Comparison of ENCODE assay signal across 12 cellular contexts in the genomic region with DNA sequence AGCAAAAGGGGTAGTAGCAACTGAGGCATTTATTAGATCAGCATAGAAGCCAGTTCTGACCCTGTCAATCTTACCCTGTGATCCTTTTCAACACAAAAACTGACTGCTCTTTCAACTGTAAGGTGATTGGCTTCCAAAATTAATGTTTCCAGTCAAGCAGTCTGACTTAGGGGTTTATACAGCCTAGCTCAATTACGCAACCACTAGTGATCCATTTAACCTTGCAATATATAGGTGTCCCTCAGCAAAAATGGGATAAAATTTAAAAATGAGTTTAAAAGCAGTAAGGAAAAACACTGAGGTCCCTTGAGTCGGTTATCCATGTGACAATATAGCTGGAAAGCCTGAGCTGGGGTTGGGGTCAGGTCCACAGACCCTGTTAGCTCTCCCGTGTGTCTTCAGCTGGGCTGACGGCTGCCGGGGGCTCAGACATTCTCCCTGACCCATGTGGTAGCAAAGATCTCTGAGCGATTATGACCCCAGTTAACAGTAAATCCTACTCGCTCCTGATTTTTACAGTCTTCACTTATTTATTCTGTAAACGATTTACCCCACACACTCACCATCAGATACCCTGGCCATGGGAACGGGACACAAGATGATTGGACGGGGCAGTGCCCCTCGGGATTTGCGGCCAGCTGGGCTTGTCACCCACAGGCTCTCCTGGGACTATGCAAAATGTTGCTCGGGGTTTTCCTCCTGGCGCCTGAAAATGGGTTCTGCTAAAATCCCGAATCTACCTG. TPM values are rescaled to one million over a fixed set of nuclear protein-coding genes. Genes with fewer than 3 reads are reported as not detected.
A peak's percentile ranks its signal among the peaks of the same experiment; 100 is the strongest.
DNase-seq lines count a peak whose midpoint lies in the region; ATAC-seq and TF ChIP-seq lines count a peak whose summit lies in the region.
"Had no signal": no experiment of that assay in that cellular context is flagged by ENCODE, and none has a peak within 500 bp of the region (broad histone marks: within the 10 kb centered on the region; RNA-seq: fewer than 3 reads in every experiment).

No MANE protein-coding gene starts in this region.

- H3K79me1 ChIP-seq in mesendoderm (ENCODE audit: low read length) (no peaks in the 10 kb centered on the region), neuronal stem cell (ENCODE audit: low read depth, low read length) (no peaks in the 10 kb centered on the region)

- H3K4me3 ChIP-seq in BLaER1 treated with 17β-estradiol and CSF1 and Interleukin-3, amounts not matched to agents 10 nM and 100 nM: no peak overlapping the region
- no peak overlapping the region for H3K4me3 ChIP-seq in coronary artery
- H3K4me3 ChIP-seq in mesendoderm (ENCODE audit: low read length): no peak overlapping the region
- no peak overlapping the region for H3K4me3 ChIP-seq in neuronal stem cell (ENCODE audit: low read length in 2 of 2)
- H3K4me3 ChIP-seq: lower lobe of right lung, SJCRH30 had no signal

- H2AK5ac ChIP-seq in mesendoderm (ENCODE audit: low read length) (no peak overlapping the region), neuronal stem cell (ENCODE audit: low read depth, low read length) (no peak overlapping the region)

- TF ChIP-seq CTCF in coronary artery (IDR thresholded peaks at IDR 0.05): no peak

- peaks cover 36 to 54% (median 44%) of the 10 kb centered on the region in 10 experiments for H3K4me1 ChIP-seq in BLaER1 treated with 17β-estradiol and CSF1 and Interleukin-3, amounts not matched to agents 10 nM and 100 nM
- H3K4me1 ChIP-seq in mesendoderm (ENCODE audit: control insufficient read depth, low read depth, low read length): no peaks in the 10 kb centered on the region
- H3K4me1 ChIP-seq in neuronal stem cell (ENCODE audit: control insufficient read depth in 2 of 2, insufficient read depth in 1 of 2, low read depth in 1 of 2, low read length in 2 of 2): no peaks in the 10 kb centered on the region
- H3K4me1 ChIP-seq: SJCRH30 had no signal

- H3K4me2 ChIP-seq in BLaER1 treated with 17β-estradiol and CSF1 and Interleukin-3, amounts not matched to agents 10 nM and 100 nM: peak overlapping the region in 10 of 11 experiments; percentile 34 to 77 (median 69); a peak in 21 of 22 replicates
- H3K4me2 ChIP-seq in mesendoderm (ENCODE audit: low read length) (no peak overlapping the region), neuronal stem cell (ENCODE audit: insufficient read depth, low read length, poor library complexity, severe bottlenecking) (no peak overlapping the region)

- H3K18ac ChIP-seq in mesendoderm (ENCODE audit: low read length) (no peak overlapping the region), neuronal stem cell (ENCODE audit: low read length) (no peak overlapping the region)

- H2BK120ac ChIP-seq in mesendoderm (ENCODE audit: low read depth, low read length) (no peak overlapping the region), neuronal stem cell (ENCODE audit: low read depth, low read length) (no peak overlapping the region)

- H4K91ac ChIP-seq in neuronal stem cell (ENCODE audit: low read depth, low read length, poor library complexity): no peak overlapping the region

- H2BK12ac ChIP-seq in neuronal stem cell (ENCODE audit: low read length): no peak overlapping the region

- no peak overlapping the region for H3K27ac ChIP-seq in BLaER1 treated with 17β-estradiol and CSF1 and Interleukin-3, amounts not matched to agents 10 nM and 100 nM
- H3K27ac ChIP-seq in coronary artery (no peak overlapping the region), mesendoderm (ENCODE audit: low read depth, low read length) (no peak overlapping the region), neuronal stem cell (replicated peaks; ENCODE audit: low read length) (no peak overlapping the region)
- H3K27ac ChIP-seq: lower lobe of right lung, SJCRH30 had no signal

- H4K5ac ChIP-seq in mesendoderm (ENCODE audit: low read length): no peak overlapping the region

- ATAC-seq in GM19452 (IDR thresholded peaks at IDR 0.05; ENCODE audit: unreplicated experiment) (peak; percentile 77), HG03175 (IDR thresholded peaks at IDR 0.05; ENCODE audit: unreplicated experiment) (peak; percentile 79), HG02610 (IDR thresholded peaks at IDR 0.05; ENCODE audit: unreplicated experiment) (no peak)
- ATAC-seq: lower lobe of right lung had no signal

- H3K36me3 ChIP-seq in BLaER1 treated with 17β-estradiol and CSF1 and Interleukin-3, amounts not matched to agents 10 nM and 100 nM: no peaks in the 10 kb centered on the region
- H3K36me3 ChIP-seq in mesendoderm (ENCODE audit: control insufficient read depth, insufficient read depth, low read length): no peaks in the 10 kb centered on the region
- H3K36me3 ChIP-seq in neuronal stem cell (replicated peaks in 1 of 2; ENCODE audit: control insufficient read depth in 2 of 2, insufficient read depth in 2 of 2, low read length in 2 of 2): no peaks in the 10 kb centered on the region
- H3K36me3 ChIP-seq: SJCRH30 had no signal

- H2BK5ac ChIP-seq in mesendoderm (ENCODE audit: low read length) (no peak overlapping the region), neuronal stem cell (ENCODE audit: low read length) (no peak overlapping the region)

- H4K8ac ChIP-seq in mesendoderm (ENCODE audit: low read depth, low read length) (no peak overlapping the region), neuronal stem cell (ENCODE audit: low read depth, low read length) (no peak overlapping the region)

- H3K79me2 ChIP-seq in mesendoderm (ENCODE audit: control insufficient read depth, insufficient read depth, low read length): no peaks in the 10 kb centered on the region

- no peak overlapping the region for H2AFZ ChIP-seq in neuronal stem cell (ENCODE audit: low read length)

- DNase-seq in coronary artery (ENCODE audit: low spot score) (peak; percentile 40), mesendoderm (no peak), neuronal stem cell (ENCODE audit: low spot score) (no peak)
- no peak for DNase-seq in activated CD4-positive, alpha-beta T cell treated with anti-CD3 and anti-CD28 coated beads for 1 hour
- DNase-seq: erythroblast, lower lobe of right lung, SJCRH30, trophoblast cell had no signal

- H3K4ac ChIP-seq in mesendoderm (ENCODE audit: low read depth, low read length) (no peak overlapping the region), neuronal stem cell (ENCODE audit: low read length) (no peak overlapping the region)

- H3K9me3 ChIP-seq in BLaER1 treated with 17β-estradiol and CSF1 and Interleukin-3, amounts not matched to agents 10 nM and 100 nM (replicated peaks in 1 of 11): peaks cover 0 to 19% (median 12%) of the 10 kb centered on the region in 11 experiments; a peak in 16 of 22 replicates
- H3K9me3 ChIP-seq in neuronal stem cell (replicated peaks in 1 of 2; ENCODE audit: control insufficient read depth in 2 of 2, insufficient read depth in 1 of 2, low read depth in 1 of 2, low read length in 2 of 2): no peaks in the 10 kb centered on the region
- H3K9me3 ChIP-seq: lower lobe of right lung, SJCRH30 had no signal

- H3K56ac ChIP-seq in mesendoderm (ENCODE audit: low read length): no peak overlapping the region

- H2BK15ac ChIP-seq in mesendoderm (replicated peaks; ENCODE audit: low read depth) (no peak overlapping the region), neuronal stem cell (ENCODE audit: low read length) (no peak overlapping the region)

- no peaks in the 10 kb centered on the region for H4K20me1 ChIP-seq in BLaER1 treated with 17β-estradiol and CSF1 and Interleukin-3, amounts not matched to agents 10 nM and 100 nM

- no peaks in the 10 kb centered on the region for H3K27me3 ChIP-seq in BLaER1 treated with 17β-estradiol and CSF1 and Interleukin-3, amounts not matched to agents 10 nM and 100 nM
- H3K27me3 ChIP-seq in mesendoderm (ENCODE audit: insufficient read depth, low read length, poor library complexity) (no peaks in the 10 kb centered on the region), neuronal stem cell (ENCODE audit: control insufficient read depth in 3 of 3, insufficient read depth in 3 of 3, low read depth in 1 of 3, low read length in 3 of 3) (peaks cover 0 to 39% (median 0%) of the 10 kb centered on the region in 3 experiments)

- no peak overlapping the region for H3K14ac ChIP-seq in neuronal stem cell (ENCODE audit: low read length)

- H3K9ac ChIP-seq in BLaER1 treated with 17β-estradiol and CSF1 and Interleukin-3, amounts not matched to agents 10 nM and 100 nM: no peak overlapping the region
- no peak overlapping the region for H3K9ac ChIP-seq in mesendoderm (ENCODE audit: low read length)
- no peak overlapping the region for H3K9ac ChIP-seq in neuronal stem cell (ENCODE audit: low read depth, low read length, poor library complexity)

- no CpG with 5 or more reads among the region's 15 CpGs for WGBS in mesendoderm (ENCODE audit: extremely low coverage, insufficient coverage, low lambda C conversion rate)
- WGBS in neuronal stem cell (ENCODE audit: extremely low coverage in 2 of 2, insufficient read length in 2 of 2, insufficient replicate concordance in 1 of 2), 2 donors: no CpG with 5 or more reads among the region's 15 CpGs

- H3K23ac ChIP-seq in mesendoderm (ENCODE audit: low read length) (no peak overlapping the region), neuronal stem cell (ENCODE audit: low read depth, low read length, poor library complexity) (no peak overlapping the region)

RNA-seq across cellular contexts. Expression of a gene that starts 16.6 kb away (rescaled TPM):
- polyA plus RNA-seq in mesendoderm (2013, experiment 1 of 2): 0.48 TPM
- 0.87 TPM for polyA plus RNA-seq in mesendoderm (2013, experiment 2 of 2)
- 0.28 TPM for polyA plus RNA-seq in neuronal stem cell (2013, experiment 1 of 2)
- polyA plus RNA-seq in neuronal stem cell (2013, experiment 2 of 2): 0.32 TPM

Comparison
In these comparisons a context has a peak if more than half of its experiments do, and no peak if none do; other contexts are left out.
1. H3K4me2 ChIP-seq: peak in BLaER1 treated with 17β-estradiol and CSF1 and Interleukin-3, amounts not matched to agents 10 nM and 100 nM (10 of 11); none in mesendoderm (single experiment) and neuronal stem cell (single experiment).